8 cellular contexts compared by ENCODE assay signal in genomic region chr1:150515328-150516049, GRCh38. TPM values are rescaled to one million over a fixed set of nuclear protein-coding genes. Genes with fewer than 3 reads are reported as not detected.
DNase-seq lines count a peak whose midpoint lies in the region; TF ChIP-seq lines count a peak whose summit lies in the region.

FALEC (plus strand) TSS chr1:150515752.

- H3K4me3 Mint-ChIP-seq in activated naive CD4-positive, alpha-beta T cell treated with anti-CD3 and anti-CD28 coated beads for 36 hours, result peak within 1 kb of the TSS; percentile 90

- H3K4me1 ChIP-seq in SJSA1 (replicated peaks) (peaks cover 15% of the 10 kb centered on the region), suprapubic skin (peaks cover 35% of the 10 kb centered on the region)

- H3K27ac Mint-ChIP-seq in activated naive CD4-positive, alpha-beta T cell treated with anti-CD3 and anti-CD28 coated beads for 36 hours, result peak within 1 kb of the TSS; percentile 20

- H3K9me3 ChIP-seq in SJSA1 (replicated peaks) (no peaks in the 10 kb centered on the region), suprapubic skin (no peaks in the 10 kb centered on the region)

- no peak for TF ChIP-seq CTCF in suprapubic skin (IDR thresholded peaks at IDR 0.05)

- peak; percentile 99 for DNase-seq in GM03348 (ENCODE audit: low spot score)
- DNase-seq in HEK293T (ENCODE audit: extremely low spot score), result peak; percentile 100
- peak; percentile 93 for DNase-seq in MV-4-11 (lab: John Stamatoyannopoulos, UW)
- DNase-seq in SJSA1 (ENCODE audit: low read depth in 1 of 2, low spot score in 2 of 2), result peak; percentile 96 to 97
- DNase-seq in activated naive CD4-positive, alpha-beta T cell treated with anti-CD3 and anti-CD28 coated beads for 36 hours, result peak; percentile 91
- peak; percentile 98 for DNase-seq in germinal center (ENCODE audit: low spot score)
- peak; percentile 70 to 98 (median 94) for DNase-seq in nucleus accumbens (lab: John Stamatoyannopoulos, UW)
- peak; percentile 96 for DNase-seq in suprapubic skin (ENCODE audit: low spot score in 2 of 2)

- H3K4me3 ChIP-seq in SJSA1 (peak within 1 kb of the TSS; percentile 44), suprapubic skin (peak within 1 kb of the TSS; percentile 57)

- peaks cover 9% of the 10 kb centered on the region for H3K4me1 Mint-ChIP-seq in activated naive CD4-positive, alpha-beta T cell treated with anti-CD3 and anti-CD28 coated beads for 36 hours (ENCODE audit: low read depth)

- POLR2A ChIA-PET in HEK293T (lab: Yijun Ruan, JAX), result interaction anchor here (0.6 to 3.4 kb wide), 23 partner anchors 8 to 491 kb away, joined by 3 to 22 read pairs (median 4); partner anchors contain the start of genes ECM1, MCL1, MINDY1 and RPRD2

- TF ChIP-seq EP300 in suprapubic skin (IDR thresholded peaks at IDR 0.05), result no peak

- no peaks in the 10 kb centered on the region for H3K9me3 Mint-ChIP-seq in activated naive CD4-positive, alpha-beta T cell treated with anti-CD3 and anti-CD28 coated beads for 36 hours

- H3K27ac ChIP-seq in SJSA1 (no peak within 1 kb of the TSS; the same call in 1 of the 2 replicates), suprapubic skin (peak within 1 kb of the TSS; percentile 76)

- no peaks in the 10 kb centered on the region for H3K27me3 ChIP-seq in SJSA1 (replicated peaks)
- H3K27me3 ChIP-seq in suprapubic skin, result no peaks in the 10 kb centered on the region

- 1% methylated on average over 35 of the region's 54 CpGs for WGBS in suprapubic skin

- H3K36me3 ChIP-seq in SJSA1, result peaks cover 30% of the 10 kb centered on the region
- peaks cover 14% of the 10 kb centered on the region for H3K36me3 ChIP-seq in suprapubic skin

- H3K27me3 Mint-ChIP-seq in activated naive CD4-positive, alpha-beta T cell treated with anti-CD3 and anti-CD28 coated beads for 36 hours (ENCODE audit: low read depth), result no peaks in the 10 kb centered on the region

- H3K36me3 Mint-ChIP-seq in activated naive CD4-positive, alpha-beta T cell treated with anti-CD3 and anti-CD28 coated beads for 36 hours (ENCODE audit: low read depth), result peaks cover 3% of the 10 kb centered on the region

- no peak for TF ChIP-seq POLR2A in suprapubic skin (IDR thresholded peaks at IDR 0.05)

- CTCF ChIA-PET in HEK293T (lab: Yijun Ruan, JAX), result interaction anchor here (0.6 to 2.7 kb wide), 7 partner anchors 10 to 480 kb away, joined by 3 to 21 read pairs (median 4); no protein-coding TSS in a partner anchor
- CTCF ChIA-PET in activated naive CD4-positive, alpha-beta T cell treated with anti-CD3 and anti-CD28 coated beads for 36 hours (lab: Charles Lee), result interaction anchor here (0.5 to 2.8 kb wide), 12 partner anchors 15 to 259 kb away, joined by 3 to 10 read pairs (median 3); no protein-coding TSS in a partner anchor

- intact Hi-C loops in activated naive CD4-positive, alpha-beta T cell treated with anti-CD3 and anti-CD28 coated beads for 36 hours (cut with micrococcal nuclease), result loop anchor here (1.0 to 5.0 kb wide), 4 partner anchors 28 to 279 kb away; partner anchors contain the start of genes ANP32E and TARS2

TF ChIP-seq in HEK293T, 16 proteins besides CTCF, POLR2A, EP300 and RAD21:
- TF ChIP-seq TARDBP (IDR thresholded peaks at IDR 0.05), result no peak
- no peak for TF ChIP-seq BHLHE40 (IDR thresholded peaks at IDR 0.05; ENCODE audit: borderline replicate concordance)
- TF ChIP-seq ARNT (IDR thresholded peaks at IDR 0.05), result no peak
- TF ChIP-seq FOXK2 (IDR thresholded peaks at IDR 0.05), result no peak
- peak; percentile 95; the same call in 1 of the 2 replicates for TF ChIP-seq HDGF (IDR thresholded peaks at IDR 0.05; ENCODE audit: borderline replicate concordance)
- no peak for TF ChIP-seq FOXA1 (IDR thresholded peaks at IDR 0.05)
- no peak for TF ChIP-seq LEF1 (IDR thresholded peaks at IDR 0.05; ENCODE audit: borderline replicate concordance)
- TF ChIP-seq L3MBTL2 (conservative IDR thresholded peaks at IDR 0.05), result peak; percentile 91
- peak; percentile 98 for TF ChIP-seq PKNOX1 (IDR thresholded peaks at IDR 0.05)
- no peak for TF ChIP-seq SUZ12 (IDR thresholded peaks at IDR 0.05)
- no peak for TF ChIP-seq FOXM1 (IDR thresholded peaks at IDR 0.05; ENCODE audit: borderline replicate concordance)
- no peak for TF ChIP-seq CTBP1 (IDR thresholded peaks at IDR 0.05; ENCODE audit: borderline replicate concordance)
- TF ChIP-seq NFRKB (IDR thresholded peaks at IDR 0.05), result no peak
- TF ChIP-seq ZNF384 (IDR thresholded peaks at IDR 0.05), result no peak
- TF ChIP-seq ELF4 (IDR thresholded peaks at IDR 0.05), result no peak
- TF ChIP-seq SP1 (IDR thresholded peaks at IDR 0.05), result no peak

RNA-seq across cellular contexts. Expression of gene FALEC, which starts in this region (rescaled TPM):
- total RNA-seq in SJSA1 (2014; rRNA removed; shearing (Covaris generic)), result not detected in 2 replicates
- not detected for total RNA-seq in activated naive CD4-positive, alpha-beta T cell treated with anti-CD3 and anti-CD28 coated beads for 36 hours
- not detected for total RNA-seq in suprapubic skin

Comparison
In these comparisons a context has a peak if more than half of its experiments do, and no peak if none do; other contexts are left out.
1. Peak in DNase-seq and H3K4me3 ChIP-seq in SJSA1; RNA of the gene not detected or under 1 TPM.
2. Peak in DNase-seq in activated naive CD4-positive, alpha-beta T cell treated with anti-CD3 and anti-CD28 coated beads for 36 hours; RNA of the gene not detected or under 1 TPM.
3. Peak in DNase-seq, H3K4me3 ChIP-seq and H3K27ac ChIP-seq in suprapubic skin; RNA of the gene not detected or under 1 TPM.